ENCODE assay signal across 27 cellular contexts in the genomic region with DNA sequence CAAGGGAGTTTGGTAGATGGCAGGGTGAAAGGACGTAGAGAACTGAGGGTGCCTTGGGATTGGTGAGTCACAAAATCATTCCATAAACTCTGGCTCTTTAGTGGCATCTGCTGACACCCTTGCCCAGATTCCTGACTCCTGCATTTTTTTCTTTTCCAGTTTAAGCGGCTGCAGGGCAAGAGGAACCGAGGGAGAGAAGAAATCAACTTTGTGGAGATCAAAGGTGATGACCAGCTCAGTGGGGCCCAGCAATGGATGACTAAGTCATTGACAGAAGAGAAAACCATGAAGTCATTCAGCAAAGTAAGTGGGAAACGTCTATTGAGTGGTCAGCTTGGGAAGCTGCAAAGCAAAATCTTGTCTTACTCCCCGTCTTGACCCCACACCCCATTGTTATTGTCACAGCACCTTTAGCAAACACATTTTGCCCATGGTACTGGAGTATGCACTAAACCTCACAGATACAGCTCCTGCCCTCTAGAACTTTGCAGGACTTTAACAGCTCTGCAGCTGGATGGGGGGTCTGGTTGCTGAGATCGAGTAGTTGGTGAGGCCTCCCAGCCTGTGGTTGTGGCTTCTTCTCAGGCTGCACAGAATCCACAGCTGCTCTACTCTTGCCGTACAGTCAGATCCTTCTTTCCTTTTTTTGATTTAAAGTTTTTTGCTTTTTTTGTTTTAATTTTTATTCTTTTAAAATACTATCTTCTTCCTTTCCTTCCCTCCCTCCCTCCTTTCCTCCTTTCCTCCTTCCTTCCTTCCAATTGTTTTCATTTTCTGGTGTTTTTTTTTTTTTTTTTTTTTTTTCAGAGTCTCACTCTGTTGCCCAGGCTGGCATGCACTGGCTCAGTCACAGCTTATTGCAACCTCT. TPM values are rescaled to one million over a fixed set of nuclear protein-coding genes. Genes with fewer than 3 reads are reported as not detected.
DNase-seq lines count a peak whose midpoint lies in the region; ATAC-seq, FAIRE-seq and TF ChIP-seq lines count a peak whose summit lies in the region.
"Had no signal": no experiment of that assay in that cellular context is flagged by ENCODE, and none has a peak within 500 bp of the region (broad histone marks: within the 10 kb centered on the region; RNA-seq: fewer than 3 reads in every experiment).

No MANE protein-coding gene starts in this region.

- peaks cover 15% of the 10 kb centered on the region for H3K36me3 Mint-ChIP-seq in astrocyte (ENCODE audit: low read depth, unreplicated experiment)
- H3K36me3 Mint-ChIP-seq in mesothelial cell of epicardium = peaks cover 26% of the 10 kb centered on the region

- H3K4me1 Mint-ChIP-seq in astrocyte (ENCODE audit: low read depth, unreplicated experiment) (peaks cover 33% of the 10 kb centered on the region), mesothelial cell of epicardium (no peaks in the 10 kb centered on the region)
- H3K4me1 Mint-ChIP-seq: neural progenitor cell had no signal

- DNase-seq in EH (ENCODE audit: low read depth) = peak; percentile 44
- peak; percentile 51 for DNase-seq in HK-2 (ENCODE audit: unreplicated experiment)
- no peak for DNase-seq in astrocyte (ENCODE audit: low read depth)
- DNase-seq in myocyte (ENCODE audit: low read depth) = peak; percentile 39
- no peak for DNase-seq in sciatic nerve (ENCODE audit: low spot score)
- DNase-seq in mesothelial cell of epicardium (ENCODE audit: low spot score in 2 of 2, unreplicated experiment in 2 of 2) = no peak
- no peak for DNase-seq in NCI-H1417 (lab: John Stamatoyannopoulos, UW)
- DNase-seq: activated CD4-positive, alpha-beta T cell treated with anti-CD3 and anti-CD28 coated beads for 4 hours; activated CD8-positive, alpha-beta memory T cell treated with anti-CD3 and anti-CD28 coated beads, Interleukin-2, amount 50 U/mL, for 48 hours; activated gamma-delta T cell treated with Interleukin-2 at 50 U/mL for 16 hours; CD8-positive, alpha-beta memory T cell; endodermal cell; left lung; MM.1S; NCI-H187 treated with DMSO at 0.1 percent for 48 hours; NCI-H774; OCI-M1; SHP77 treated with DMSO at 0.1 percent for 48 hours; stimulated activated CD4-positive, alpha-beta T cell treated with anti-CD3 and anti-CD28 coated beads, Interleukin-4, amount 100 ng/mL, for 1 hour; T-cell; transverse colon had no signal

- peak overlapping the region; percentile 75 for H3K27ac Mint-ChIP-seq in astrocyte (ENCODE audit: unreplicated experiment)
- no peak overlapping the region for H3K27ac Mint-ChIP-seq in mesothelial cell of epicardium
- H3K27ac Mint-ChIP-seq: endodermal cell; neural progenitor cell; progenitor cell of endocrine pancreas; stimulated activated naive CD8-positive, alpha-beta T cell treated with anti-CD3 and anti-CD28 coated beads, Interleukin-15, Interleukin-2, amounts not matched to agents 100 ng/mL and 50 ng/mL, for 24 hours; T-cell had no signal

- ATAC-seq in sciatic nerve = no peak
- ATAC-seq: left lung, T-cell had no signal

- peaks cover 12% of the 10 kb centered on the region for H3K4me1 ChIP-seq in astrocyte (ENCODE audit: insufficient read depth, low read length)
- H3K4me1 ChIP-seq: left lung, neural progenitor cell, transverse colon had no signal

- FAIRE-seq in astrocyte (lab: Jason Lieb, UNC) = no peak
- FAIRE-seq: GM18507 had no signal

- H3K4me2 ChIP-seq in astrocyte (ENCODE audit: low read length) = no peak overlapping the region
- H3K4me2 ChIP-seq: neural progenitor cell, smooth muscle cell had no signal

- H3K27me3 ChIP-seq in astrocyte (ENCODE audit: insufficient read depth, low read length) = no peaks in the 10 kb centered on the region
- H3K27me3 ChIP-seq: left lung, neural progenitor cell, transverse colon had no signal

- H3K9me3 Mint-ChIP-seq in astrocyte (ENCODE audit: unreplicated experiment) = no peaks in the 10 kb centered on the region
- no peaks in the 10 kb centered on the region for H3K9me3 Mint-ChIP-seq in mesothelial cell of epicardium
- H3K9me3 Mint-ChIP-seq: CD8-positive, alpha-beta memory T cell; endodermal cell; neural progenitor cell; stimulated activated naive CD8-positive, alpha-beta T cell treated with anti-CD3 and anti-CD28 coated beads, Interleukin-15, Interleukin-2, amounts not matched to agents 100 ng/mL and 50 ng/mL, for 24 hours; T-cell had no signal

- H3K4me3 ChIP-seq in astrocyte (ENCODE audit: insufficient read depth, low read depth, low read length) = no peak overlapping the region
- H3K4me3 ChIP-seq: left lung, neural progenitor cell, smooth muscle cell, transverse colon had no signal

- TF ChIP-seq CTCF in astrocyte (IDR thresholded peaks at IDR 0.05; ENCODE audit: insufficient read depth, low read depth, low read length) = no peak
- TF ChIP-seq CTCF in mesothelial cell of epicardium (IDR thresholded peaks at IDR 0.05; ENCODE audit: unreplicated experiment) = no peak

- no peak overlapping the region for H3K9ac ChIP-seq in astrocyte (ENCODE audit: low read length)
- H3K9ac ChIP-seq: neural progenitor cell had no signal

- H3K9me3 ChIP-seq in astrocyte (ENCODE audit: insufficient read depth, low read depth, low read length) = no peaks in the 10 kb centered on the region
- H3K9me3 ChIP-seq: left lung, transverse colon had no signal

- no peaks in the 10 kb centered on the region for H3K27me3 Mint-ChIP-seq in astrocyte (ENCODE audit: low read depth, unreplicated experiment)
- H3K27me3 Mint-ChIP-seq in mesothelial cell of epicardium (ENCODE audit: low read depth) = no peaks in the 10 kb centered on the region
- H3K27me3 Mint-ChIP-seq: progenitor cell of endocrine pancreas; stimulated activated naive CD8-positive, alpha-beta T cell treated with anti-CD3 and anti-CD28 coated beads, Interleukin-15, Interleukin-2, amounts not matched to agents 100 ng/mL and 50 ng/mL, for 24 hours; T-cell had no signal

- H3K27ac ChIP-seq in astrocyte (ENCODE audit: low read depth, low read length) = no peak overlapping the region
- H3K27ac ChIP-seq: left lung, neural progenitor cell had no signal

- H3K4me3 Mint-ChIP-seq in astrocyte (ENCODE audit: unreplicated experiment) (peak overlapping the region; percentile 37), mesothelial cell of epicardium (no peak overlapping the region)
- H3K4me3 Mint-ChIP-seq: CD8-positive, alpha-beta memory T cell; endodermal cell; neural progenitor cell; stimulated activated naive CD8-positive, alpha-beta T cell treated with anti-CD3 and anti-CD28 coated beads, Interleukin-15, Interleukin-2, amounts not matched to agents 100 ng/mL and 50 ng/mL, for 24 hours; T-cell had no signal

- peaks cover 80% of the 10 kb centered on the region for H4K20me1 ChIP-seq in astrocyte (ENCODE audit: insufficient read depth, low read length)

- peaks cover 8% of the 10 kb centered on the region for H3K79me2 ChIP-seq in astrocyte (ENCODE audit: insufficient read depth, low read length)

- H2AFZ ChIP-seq in astrocyte (ENCODE audit: low read depth, low read length) = no peak overlapping the region
- H2AFZ ChIP-seq: neural progenitor cell had no signal

- intact Hi-C loops in sciatic nerve (cut with DNase I) = no loop called here

- H3K36me3 ChIP-seq in astrocyte (ENCODE audit: insufficient read depth, low read length) = peaks cover 51% of the 10 kb centered on the region

RNA-seq across cellular contexts. Expression of a gene that starts 21.9 kb away (rescaled TPM):
- total RNA-seq in astrocyte (0.89 and 1.1 TPM in 2 replicates), myocyte (not detected in 2 replicates), sciatic nerve (1.6 TPM), mesothelial cell of epicardium (0.58 to 2.1 TPM (median 0.89 TPM) in 3 replicates)
- not detected for polyA plus RNA-seq in myocyte (2012)
- total RNA-seq: fibroblast of lung, progenitor cell of endocrine pancreas had no signal
- polyA plus RNA-seq: fibroblast of lung had no signal

RNA-seq across cellular contexts. Expression of a gene that starts 27.4 kb away (rescaled TPM):
- 75.5 and 78.3 TPM in 2 replicates for total RNA-seq in astrocyte
- total RNA-seq in myocyte = 50.1 and 52.6 TPM in 2 replicates
- 68.2 TPM for polyA plus RNA-seq in myocyte (2012)
- 52.8 TPM for total RNA-seq in sciatic nerve
- total RNA-seq in mesothelial cell of epicardium = 78.4 to 93.9 TPM (median 93.7 TPM) in 3 replicates

RNA-seq across cellular contexts. Expression of a gene that starts 43.3 kb away (rescaled TPM):
- total RNA-seq in astrocyte (179 and 190 TPM in 2 replicates), myocyte (299 and 305 TPM in 2 replicates), sciatic nerve (112 TPM), mesothelial cell of epicardium (176 to 183 TPM (median 182 TPM) in 3 replicates)
- 214 TPM for polyA plus RNA-seq in myocyte (2012)

RNA-seq across cellular contexts. Expression of a gene that starts 53.9 kb away (rescaled TPM):
- total RNA-seq in astrocyte (37.4 and 46.5 TPM in 2 replicates), myocyte (60.6 and 65.6 TPM in 2 replicates), sciatic nerve (59.5 TPM), mesothelial cell of epicardium (35.5 to 40.5 TPM (median 38.4 TPM) in 3 replicates)
- 107 TPM for polyA plus RNA-seq in myocyte (2012)

Comparison
In these comparisons a context has a peak if more than half of its experiments do, and no peak if none do; other contexts are left out.
1. DNase-seq: peak in EH (single experiment), HK-2 (single experiment) and myocyte (single experiment); none in astrocyte (single experiment), sciatic nerve (single experiment), mesothelial cell of epicardium (0 of 2) and NCI-H1417 (0 of 3).